Comparison of ENCODE assay signal across 7 cellular contexts in the genomic region with DNA sequence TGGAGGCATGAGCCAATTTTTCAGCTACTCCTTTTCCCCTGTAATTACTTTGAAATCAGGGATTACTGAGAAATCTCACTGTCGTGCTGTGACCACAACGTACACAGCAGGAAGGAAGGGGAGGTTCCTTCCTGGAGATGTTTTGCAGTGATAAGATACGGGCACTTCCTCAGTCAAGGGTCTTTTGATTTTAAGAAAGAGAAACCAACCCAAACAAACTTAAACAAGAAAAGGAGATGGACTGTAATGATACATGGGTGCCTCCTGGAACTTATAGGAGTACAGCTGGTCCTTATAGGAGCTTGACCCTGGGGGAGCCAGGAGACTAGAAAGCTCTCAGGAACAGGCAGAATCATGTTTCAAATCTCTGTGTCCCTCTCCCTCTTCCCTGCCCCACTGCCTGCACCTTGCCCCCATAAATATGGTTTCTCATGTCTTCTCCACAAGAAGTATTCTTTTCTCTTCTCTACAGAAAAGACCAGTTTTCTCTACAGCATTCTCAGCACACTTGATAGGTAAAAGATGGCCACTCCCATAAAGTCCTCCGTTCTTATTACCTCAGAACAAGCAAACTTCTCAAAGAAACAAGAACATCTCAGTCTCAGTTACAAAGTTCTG.
A peak's percentile ranks its signal among the peaks of the same experiment; 100 is the strongest.
DNase-seq lines count a peak whose midpoint lies in the region; ATAC-seq, FAIRE-seq and TF ChIP-seq lines count a peak whose summit lies in the region.

No MANE protein-coding gene starts in this region.

- TF ChIP-seq EP300 in GM12878 (IDR thresholded peaks at IDR 0.05; ENCODE audit: borderline replicate concordance in 1 of 2, control insufficient read depth in 1 of 2, low read depth in 2 of 2, low read length in 2 of 2), result no peak

- no peaks in the 10 kb centered on the region for H3K27me3 Mint-ChIP-seq in natural killer cell treated with Interleukin-12 subunit alpha and Interleukin-12 subunit beta and Interleukin-15 and Interleukin-18, amount 100 ng/mL, for 72 hours

- RAD21 ChIA-PET in GM12878 (lab: Charles Lee; ENCODE audit: unreplicated experiment), result no interaction called here

- H3K4me1 Mint-ChIP-seq in natural killer cell treated with Interleukin-12 subunit alpha and Interleukin-12 subunit beta and Interleukin-15 and Interleukin-18, amount 100 ng/mL, for 72 hours (ENCODE audit: low read depth in 2 of 2), result peaks cover 51 to 52% of the 10 kb centered on the region in 2 donors

- H3K36me3 ChIP-seq in GM12878 (ENCODE audit: control insufficient read depth in 2 of 2, insufficient read depth in 2 of 2, low read length in 1 of 2), result no peaks in the 10 kb centered on the region

- peak overlapping the region; percentile 81 for H3K4me3 Mint-ChIP-seq in natural killer cell treated with Interleukin-12 subunit alpha and Interleukin-12 subunit beta and Interleukin-15 and Interleukin-18, amount 100 ng/mL, for 72 hours

- H3K27ac Mint-ChIP-seq in natural killer cell treated with Interleukin-12 subunit alpha and Interleukin-12 subunit beta and Interleukin-15 and Interleukin-18, amount 100 ng/mL, for 72 hours, result peak overlapping the region; percentile 94 to 96

- BruUV-seq in GM12878 (replicated peaks; lab: Mats Ljungman, UMichigan), result no TSS peak

- H4K20me1 ChIP-seq in GM12878 (ENCODE audit: control insufficient read depth, insufficient read depth), result no peaks in the 10 kb centered on the region

- H3K9me3 ChIP-seq in GM12878 (replicated peaks; ENCODE audit: control insufficient read depth, insufficient read depth, low read length), result no peaks in the 10 kb centered on the region

- H3K36me3 Mint-ChIP-seq in natural killer cell treated with Interleukin-12 subunit alpha and Interleukin-12 subunit beta and Interleukin-15 and Interleukin-18, amount 100 ng/mL, for 72 hours, result peaks cover 19% of the 10 kb centered on the region

- TF ChIP-seq RAD21 in GM12878 (IDR thresholded peaks at IDR 0.05; ENCODE audit: insufficient read depth, low read depth, low read length), result no peak

- peaks cover 5% of the 10 kb centered on the region for H3K4me1 ChIP-seq in GM12878 (ENCODE audit: control insufficient read depth, insufficient read depth, low read length)

- H3K9me3 Mint-ChIP-seq in natural killer cell treated with Interleukin-12 subunit alpha and Interleukin-12 subunit beta and Interleukin-15 and Interleukin-18, amount 100 ng/mL, for 72 hours, result peaks cover 7% of the 10 kb centered on the region

- SMC1A ChIA-PET in GM12878 (lab: Charles Lee; ENCODE audit: uncharacterized antibody, unreplicated experiment), result interaction anchor here (0.6 to 1.0 kb wide), 3 partner anchors 291 to 329 kb away, joined by 3 read pairs; no protein-coding TSS in a partner anchor

- no peak for FAIRE-seq in GM12878 (lab: Jason Lieb, UNC)

- TF ChIP-seq CTCF in GM12878 (IDR thresholded peaks at IDR 0.05 in 2 of 3, conservative IDR thresholded peaks at IDR 0.05 in 1 of 3; ENCODE audit: control insufficient read depth in 2 of 3, extremely low read depth in 1 of 3, insufficient read depth in 1 of 3, low read depth in 3 of 3, low read length in 3 of 3), result no peak
- no peak for TF ChIP-seq CTCF in foreskin fibroblast (IDR thresholded peaks at IDR 0.05; ENCODE audit: low read depth, low read length)

- in situ Hi-C loops in GM12878 (cut with MboI), result no loop called here

- intact Hi-C loops in GM12878 (cut with micrococcal nuclease; ENCODE audit: unreplicated experiment), result no loop called here

- WGBS in GM12878 (ENCODE audit: insufficient coverage, insufficient replicate concordance, low lambda C conversion rate, missing lambda C conversion rate), result 3% methylated on average over 4 of the region's 4 CpGs

- no peak overlapping the region for H3K9ac ChIP-seq in GM12878 (ENCODE audit: control insufficient read depth, insufficient read depth, low read length)

- ATAC-seq in GM18505 (IDR thresholded peaks at IDR 0.05; ENCODE audit: unreplicated experiment) (peak; percentile 16), GM21619 (IDR thresholded peaks at IDR 0.05; ENCODE audit: unreplicated experiment) (peak; percentile 15), GM12878 (peak; percentile 30)
- ATAC-seq in natural killer cell treated with Interleukin-12 subunit alpha and Interleukin-12 subunit beta and Interleukin-15 and Interleukin-18, amount 100 ng/mL, for 72 hours, result peak; percentile 75 to 80

- CTCF ChIA-PET in GM12878 (lab: Yijun Ruan, JAX), result interaction anchor here (1.1 to 1.6 kb wide), 3 partner anchors 291 to 328 kb away, joined by 3 to 5 read pairs (median 5); no protein-coding TSS in a partner anchor

- peak overlapping the region; percentile 70 for H2AFZ ChIP-seq in GM12878 (ENCODE audit: control insufficient read depth, low read depth, low read length)

- H3K27me3 ChIP-seq in GM12878 (replicated peaks in 1 of 2; ENCODE audit: control insufficient read depth in 2 of 2, insufficient read depth in 2 of 2, low read length in 1 of 2), result no peaks in the 10 kb centered on the region

- H3K4me3 ChIP-seq in GM12878 (no peak overlapping the region), foreskin fibroblast (ENCODE audit: low read depth in 1 of 2, low read length in 2 of 2) (no peak overlapping the region)

- peak overlapping the region; percentile 4; the same call in 1 of the 2 replicates for H3K4me2 ChIP-seq in GM12878 (ENCODE audit: control insufficient read depth, insufficient read depth)

- H3K79me2 ChIP-seq in GM12878 (ENCODE audit: control insufficient read depth, insufficient read depth, low read length), result no peaks in the 10 kb centered on the region

- TF ChIP-seq POLR2A in GM18505 (IDR thresholded peaks at IDR 0.05; ENCODE audit: borderline replicate concordance, extremely low read depth, insufficient read depth, insufficient read length) (no peak), GM12878 (IDR thresholded peaks at IDR 0.05; ENCODE audit: low read depth, low read length) (no peak)

- H3K27ac ChIP-seq in GM12878 (ENCODE audit: control insufficient read depth, insufficient read depth), result no peak overlapping the region

- POLR2A ChIA-PET in GM12878 (lab: Charles Lee), result no interaction called here

- DNase-seq in NCI-H2227 treated with DMSO at 0.1 percent for 48 hours (lab: John Stamatoyannopoulos, UW) (peak; percentile 17), GM12878 (ENCODE audit: low read depth, low spot score) (no peak), foreskin fibroblast (no peak), NCI-H1930 (lab: John Stamatoyannopoulos, UW) (no peak)
- peak; percentile 76 for DNase-seq in natural killer cell treated with Interleukin-12 subunit alpha and Interleukin-12 subunit beta and Interleukin-15 and Interleukin-18, amount 100 ng/mL, for 72 hours (ENCODE audit: low spot score)

TF ChIP-seq in GM12878, 131 proteins besides CTCF, POLR2A, EP300 and RAD21 (continues in another document):
- TF ChIP-seq ATF2 (IDR thresholded peaks at IDR 0.05; ENCODE audit: low read length), result no peak
- TF ChIP-seq ZNF384 (IDR thresholded peaks at IDR 0.05; ENCODE audit: borderline replicate concordance, low read depth, low read length), result no peak
- TF ChIP-seq, protein P1, sequence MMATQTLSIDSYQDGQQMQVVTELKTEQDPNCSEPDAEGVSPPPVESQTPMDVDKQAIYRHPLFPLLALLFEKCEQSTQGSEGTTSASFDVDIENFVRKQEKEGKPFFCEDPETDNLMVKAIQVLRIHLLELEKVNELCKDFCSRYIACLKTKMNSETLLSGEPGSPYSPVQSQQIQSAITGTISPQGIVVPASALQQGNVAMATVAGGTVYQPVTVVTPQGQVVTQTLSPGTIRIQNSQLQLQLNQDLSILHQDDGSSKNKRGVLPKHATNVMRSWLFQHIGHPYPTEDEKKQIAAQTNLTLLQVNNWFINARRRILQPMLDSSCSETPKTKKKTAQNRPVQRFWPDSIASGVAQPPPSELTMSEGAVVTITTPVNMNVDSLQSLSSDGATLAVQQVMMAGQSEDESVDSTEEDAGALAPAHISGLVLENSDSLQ (IDR thresholded peaks at IDR 0.05), result no peak
- TF ChIP-seq MAX (IDR thresholded peaks at IDR 0.05; ENCODE audit: low read depth, low read length), result no peak
- no peak for TF ChIP-seq REST (IDR thresholded peaks at IDR 0.05; ENCODE audit: low read depth, low read length)
- TF ChIP-seq ZNF24 (IDR thresholded peaks at IDR 0.05), result no peak
- TF ChIP-seq HDAC6 (IDR thresholded peaks at IDR 0.05; ENCODE audit: unreplicated experiment), result no peak

Comparison
In these comparisons a context has a peak if more than half of its experiments do, and no peak if none do; other contexts are left out.
1. ATAC-seq: peak in every context shown above with its lines; median percentile 78 in natural killer cell treated with Interleukin-12 subunit alpha and Interleukin-12 subunit beta and Interleukin-15 and Interleukin-18, amount 100 ng/mL, for 72 hours; 30 in GM12878; 16 in GM18505; 15 in GM21619.
2. DNase-seq: peak in NCI-H2227 treated with DMSO at 0.1 percent for 48 hours (single experiment) and natural killer cell treated with Interleukin-12 subunit alpha and Interleukin-12 subunit beta and Interleukin-15 and Interleukin-18, amount 100 ng/mL, for 72 hours (single experiment); none in GM12878 (single experiment), foreskin fibroblast (0 of 2) and NCI-H1930 (0 of 2).